In the genomic region with DNA sequence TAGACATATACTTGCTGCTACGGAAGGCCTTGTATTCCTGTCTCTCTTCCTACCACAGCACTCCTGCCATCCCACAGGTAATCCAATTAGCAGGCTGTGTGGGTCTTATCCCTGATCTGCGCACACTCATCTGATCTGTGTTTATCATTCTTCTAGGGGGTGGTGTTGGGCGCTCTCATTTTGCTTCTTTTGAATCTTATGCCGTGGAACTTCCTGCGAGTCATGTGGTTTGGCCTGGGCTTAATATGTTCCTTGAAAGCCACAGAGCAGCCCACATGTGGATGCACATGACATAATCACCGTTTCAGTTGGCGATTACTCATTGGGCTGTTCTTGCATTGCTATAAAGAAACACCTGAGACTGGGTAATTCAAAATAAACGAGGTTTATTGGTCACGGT, we compare ENCODE assay signal across 10 cellular contexts. TPM values are rescaled to one million over a fixed set of nuclear protein-coding genes. Genes with fewer than 3 reads are reported as not detected.
A peak's percentile ranks its signal among the peaks of the same experiment; 100 is the strongest.
DNase-seq lines count a peak whose midpoint lies in the region; ATAC-seq, FAIRE-seq and TF ChIP-seq lines count a peak whose summit lies in the region.
"Had no signal": no experiment of that assay in that cellular context is flagged by ENCODE, and none has a peak within 500 bp of the region (broad histone marks: within the 10 kb centered on the region; RNA-seq: fewer than 3 reads in every experiment).

No MANE protein-coding gene starts in this region.

- peaks cover 7% of the 10 kb centered on the region for H3K9me3 Mint-ChIP-seq in activated T-helper 1 cell treated with anti-CD3 and anti-CD28 coated beads, Interleukin-12 subunit alpha, Interleukin-12 subunit beta, Interleukin-2, Interleukin-4 antibody, amounts not matched to agents 30 ng/mL and 10 ng/mL and 1 ng/mL, durations not matched to agents 14 hours and 24 hours and 36 hours

- no peak overlapping the region for H3K9ac ChIP-seq in keratinocyte (ENCODE audit: control insufficient read depth, extremely low read depth, insufficient read depth, low read length)

- TF ChIP-seq EP300 in esophagus muscularis mucosa (IDR thresholded peaks at IDR 0.05): no peak

- H3K27me3 ChIP-seq in keratinocyte (ENCODE audit: control insufficient read depth, extremely low read depth, insufficient read depth, low read length) (no peaks in the 10 kb centered on the region), left ventricle myocardium inferior (ENCODE audit: low read depth) (no peaks in the 10 kb centered on the region), esophagus muscularis mucosa (no peaks in the 10 kb centered on the region)

- ATAC-seq in HG02884 (IDR thresholded peaks at IDR 0.05; ENCODE audit: unreplicated experiment): no peak

- no peak for TF ChIP-seq POLR2A in esophagus muscularis mucosa (IDR thresholded peaks at IDR 0.05; ENCODE audit: low read depth)

- TF ChIP-seq CTCF in keratinocyte (optimal IDR thresholded peaks at IDR 0.05 in 1 of 3, IDR thresholded peaks at IDR 0.05 in 1 of 3, conservative IDR thresholded peaks at IDR 0.05 in 1 of 3; ENCODE audit: extremely low read depth in 1 of 3, insufficient read depth in 2 of 3, low read length in 3 of 3): no peak
- no peak for TF ChIP-seq CTCF in left ventricle myocardium inferior (IDR thresholded peaks at IDR 0.05; ENCODE audit: borderline replicate concordance)
- no peak for TF ChIP-seq CTCF in esophagus muscularis mucosa (IDR thresholded peaks at IDR 0.05)

- dilution Hi-C loops in keratinocyte (cut with MboI; ENCODE audit: extremely low pct_ligation_motif_present, low sequenced_read_pairs): loop anchor here (10.0 kb wide), 1 partner anchor 50 kb away; no protein-coding TSS in a partner anchor

- H3K36me3 ChIP-seq in keratinocyte (ENCODE audit: control insufficient read depth in 2 of 2, extremely low read depth in 1 of 2, insufficient read depth in 2 of 2, low read length in 2 of 2): no peaks in the 10 kb centered on the region
- no peaks in the 10 kb centered on the region for H3K36me3 ChIP-seq in left ventricle myocardium inferior
- H3K36me3 ChIP-seq in esophagus muscularis mucosa: no peaks in the 10 kb centered on the region

- peak overlapping the region; percentile 87 for H3K27ac Mint-ChIP-seq in activated T-helper 1 cell treated with anti-CD3 and anti-CD28 coated beads, Interleukin-12 subunit alpha, Interleukin-12 subunit beta, Interleukin-2, Interleukin-4 antibody, amounts not matched to agents 30 ng/mL and 10 ng/mL and 1 ng/mL, durations not matched to agents 14 hours and 24 hours and 36 hours

- no peaks in the 10 kb centered on the region for H3K9me1 ChIP-seq in keratinocyte (ENCODE audit: control insufficient read depth, extremely low read depth, insufficient read depth, low read length)

- peak overlapping the region; percentile 65 for H3K4me3 Mint-ChIP-seq in activated T-helper 1 cell treated with anti-CD3 and anti-CD28 coated beads, Interleukin-12 subunit alpha, Interleukin-12 subunit beta, Interleukin-2, Interleukin-4 antibody, amounts not matched to agents 30 ng/mL and 10 ng/mL and 1 ng/mL, durations not matched to agents 14 hours and 24 hours and 36 hours

- no peak overlapping the region for H2AFZ ChIP-seq in keratinocyte (ENCODE audit: control insufficient read depth, low read length)

- H3K27ac ChIP-seq in keratinocyte (ENCODE audit: control insufficient read depth, insufficient read depth, low read length) (no peak overlapping the region), left ventricle myocardium inferior (replicated peaks) (no peak overlapping the region), esophagus muscularis mucosa (replicated peaks in 1 of 4) (no peak overlapping the region)

- H3K79me2 ChIP-seq in keratinocyte (ENCODE audit: control insufficient read depth, insufficient read depth, low read length): peaks cover 26% of the 10 kb centered on the region

- no peaks in the 10 kb centered on the region for H3K27me3 Mint-ChIP-seq in activated T-helper 1 cell treated with anti-CD3 and anti-CD28 coated beads, Interleukin-12 subunit alpha, Interleukin-12 subunit beta, Interleukin-2, Interleukin-4 antibody, amounts not matched to agents 30 ng/mL and 10 ng/mL and 1 ng/mL, durations not matched to agents 14 hours and 24 hours and 36 hours (ENCODE audit: insufficient read depth)

- intact Hi-C loops in activated T-helper 1 cell treated with anti-CD3 and anti-CD28 coated beads, Interleukin-12 subunit alpha, Interleukin-12 subunit beta, Interleukin-2, Interleukin-4 antibody, amounts not matched to agents 30 ng/mL and 10 ng/mL and 1 ng/mL, durations not matched to agents 14 hours and 24 hours and 36 hours (cut with micrococcal nuclease): loop anchor here (1.0 to 5.0 kb wide), 3 partner anchors 23 to 308 kb away; no protein-coding TSS in a partner anchor
- intact Hi-C loops in left ventricle myocardium inferior (cut with micrococcal nuclease) (no loop called here), esophagus muscularis mucosa (cut with DNase I) (no loop called here)

- FAIRE-seq in keratinocyte (lab: Jason Lieb, UNC): peak; percentile 71

- H3K36me3 Mint-ChIP-seq in activated T-helper 1 cell treated with anti-CD3 and anti-CD28 coated beads, Interleukin-12 subunit alpha, Interleukin-12 subunit beta, Interleukin-2, Interleukin-4 antibody, amounts not matched to agents 30 ng/mL and 10 ng/mL and 1 ng/mL, durations not matched to agents 14 hours and 24 hours and 36 hours (ENCODE audit: low read depth): peaks cover 39% of the 10 kb centered on the region

- H3K4me2 ChIP-seq in keratinocyte (ENCODE audit: control insufficient read depth, extremely low read depth, insufficient read depth, low read depth, low read length): no peak overlapping the region

- no peaks in the 10 kb centered on the region for H4K20me1 ChIP-seq in keratinocyte (ENCODE audit: control insufficient read depth, extremely low read depth, insufficient read depth, low read length)

- WGBS in esophagus muscularis mucosa: 68% methylated on average over 9 of the region's 9 CpGs

- H3K4me1 Mint-ChIP-seq in activated T-helper 1 cell treated with anti-CD3 and anti-CD28 coated beads, Interleukin-12 subunit alpha, Interleukin-12 subunit beta, Interleukin-2, Interleukin-4 antibody, amounts not matched to agents 30 ng/mL and 10 ng/mL and 1 ng/mL, durations not matched to agents 14 hours and 24 hours and 36 hours (ENCODE audit: low read depth): peaks cover 70% of the 10 kb centered on the region

- H3K4me1 ChIP-seq in keratinocyte (ENCODE audit: control insufficient read depth, extremely low read depth, insufficient read depth, low read length): peaks cover 3% of the 10 kb centered on the region
- peaks cover 67% of the 10 kb centered on the region for H3K4me1 ChIP-seq in left ventricle myocardium inferior
- H3K4me1 ChIP-seq in esophagus muscularis mucosa: peaks cover 54 to 88% (median 75%) of the 10 kb centered on the region in 4 donors

- no peak overlapping the region for H3K4me3 ChIP-seq in keratinocyte (ENCODE audit: control insufficient read depth in 2 of 3, extremely low read depth in 1 of 3, insufficient read depth in 2 of 3, low read depth in 1 of 3, low read length in 3 of 3)
- H3K4me3 ChIP-seq in left ventricle myocardium inferior: no peak overlapping the region
- no peak overlapping the region for H3K4me3 ChIP-seq in esophagus muscularis mucosa

- H3K9me3 ChIP-seq in keratinocyte (ENCODE audit: control insufficient read depth, low read depth, low read length): no peaks in the 10 kb centered on the region
- no peaks in the 10 kb centered on the region for H3K9me3 ChIP-seq in left ventricle myocardium inferior (replicated peaks)
- H3K9me3 ChIP-seq in esophagus muscularis mucosa: no peaks in the 10 kb centered on the region

- peak; percentile 67 for DNase-seq in AG20443 (ENCODE audit: low spot score)
- DNase-seq in NCI-H226: peak; percentile 72
- DNase-seq in activated T-helper 1 cell treated with anti-CD3 and anti-CD28 coated beads, Interleukin-12 subunit alpha, Interleukin-12 subunit beta, Interleukin-2, Interleukin-4 antibody, amounts not matched to agents 30 ng/mL and 10 ng/mL and 1 ng/mL, durations not matched to agents 14 hours and 24 hours and 36 hours (ENCODE audit: low spot score): peak; percentile 66
- no peak for DNase-seq in keratinocyte (ENCODE audit: low read depth, low spot score)
- DNase-seq in left ventricle myocardium inferior: no peak
- DNase-seq in OCI-M1 (lab: John Stamatoyannopoulos, UW): no peak
- no peak for DNase-seq in esophagus muscularis mucosa (ENCODE audit: extremely low spot score)
- DNase-seq: COR-L47 had no signal

RNA-seq across cellular contexts. Expression of a gene that starts 7.5 kb away (rescaled TPM):
- total RNA-seq in activated T-helper 1 cell treated with anti-CD3 and anti-CD28 coated beads, Interleukin-12 subunit alpha, Interleukin-12 subunit beta, Interleukin-2, Interleukin-4 antibody, amounts not matched to agents 30 ng/mL and 10 ng/mL and 1 ng/mL, durations not matched to agents 14 hours and 24 hours and 36 hours: 22.9 and 23.5 TPM in 2 replicates
- polyA plus RNA-seq in keratinocyte: 3.5 to 6.9 TPM (median 4.1 TPM) in 3 replicates
- 1.1 TPM for polyA plus RNA-seq in keratinocyte (2011; ENCODE audit: low read depth)
- 3.1 and 4.8 TPM in 2 replicates for polyA plus RNA-seq in keratinocyte (2011; cell fraction: cytosol; rRNA removed)
- 5.9 and 7.0 TPM in 2 replicates for polyA plus RNA-seq in keratinocyte (2011; cell fraction: nucleus; rRNA removed)
- 2.0 and 6.9 TPM in 2 replicates for polyA plus RNA-seq in keratinocyte (2012; ENCODE audit: low replicate concordance)
- 3.6 to 5.4 TPM (median 4.5 TPM) in 3 replicates for polyA minus RNA-seq in keratinocyte
- polyA minus RNA-seq in keratinocyte (2011; cell fraction: cytosol; rRNA and poly(A)+ RNA removed): 5.2 TPM
- polyA minus RNA-seq in keratinocyte (2011; cell fraction: nucleus; rRNA and poly(A)+ RNA removed): 5.0 and 6.9 TPM in 2 replicates
- 9.5 TPM for total RNA-seq in left ventricle myocardium inferior
- total RNA-seq in esophagus muscularis mucosa: 10 to 100 TPM; 29.5 to 38.1 (median 34.6) TPM

RNA-seq across cellular contexts. Expression of a gene that starts 54.1 kb away (rescaled TPM):
- total RNA-seq in activated T-helper 1 cell treated with anti-CD3 and anti-CD28 coated beads, Interleukin-12 subunit alpha, Interleukin-12 subunit beta, Interleukin-2, Interleukin-4 antibody, amounts not matched to agents 30 ng/mL and 10 ng/mL and 1 ng/mL, durations not matched to agents 14 hours and 24 hours and 36 hours: not detected in 2 replicates
- polyA plus RNA-seq in keratinocyte: not detected in 3 replicates
- not detected for polyA plus RNA-seq in keratinocyte (2011; ENCODE audit: low read depth)
- polyA plus RNA-seq in keratinocyte (2011; cell fraction: cytosol; rRNA removed): not detected in 2 replicates
- polyA plus RNA-seq in keratinocyte (2011; cell fraction: nucleus; rRNA removed): not detected in 2 replicates
- polyA plus RNA-seq in keratinocyte (2012; ENCODE audit: low replicate concordance): not detected in 2 replicates
- not detected in 3 replicates for polyA minus RNA-seq in keratinocyte
- polyA minus RNA-seq in keratinocyte (2011; cell fraction: cytosol; rRNA and poly(A)+ RNA removed): not detected
- not detected in 2 replicates for polyA minus RNA-seq in keratinocyte (2011; cell fraction: nucleus; rRNA and poly(A)+ RNA removed)
- not detected for total RNA-seq in left ventricle myocardium inferior
- not detected for total RNA-seq in esophagus muscularis mucosa
- total RNA-seq: pulmonary artery endothelial cell had no signal

Comparison
In these comparisons a context has a peak if more than half of its experiments do, and no peak if none do; other contexts are left out.
1. DNase-seq: peak in AG20443 (single experiment), NCI-H226 (single experiment) and activated T-helper 1 cell treated with anti-CD3 and anti-CD28 coated beads, Interleukin-12 subunit alpha, Interleukin-12 subunit beta, Interleukin-2, Interleukin-4 antibody, amounts not matched to agents 30 ng/mL and 10 ng/mL and 1 ng/mL, durations not matched to agents 14 hours and 24 hours and 36 hours (single experiment); none in keratinocyte (single experiment), left ventricle myocardium inferior (single experiment), OCI-M1 (single experiment) and esophagus muscularis mucosa (single experiment).